Comparison of ENCODE assay signal across 7 cellular contexts in the genomic region with DNA sequence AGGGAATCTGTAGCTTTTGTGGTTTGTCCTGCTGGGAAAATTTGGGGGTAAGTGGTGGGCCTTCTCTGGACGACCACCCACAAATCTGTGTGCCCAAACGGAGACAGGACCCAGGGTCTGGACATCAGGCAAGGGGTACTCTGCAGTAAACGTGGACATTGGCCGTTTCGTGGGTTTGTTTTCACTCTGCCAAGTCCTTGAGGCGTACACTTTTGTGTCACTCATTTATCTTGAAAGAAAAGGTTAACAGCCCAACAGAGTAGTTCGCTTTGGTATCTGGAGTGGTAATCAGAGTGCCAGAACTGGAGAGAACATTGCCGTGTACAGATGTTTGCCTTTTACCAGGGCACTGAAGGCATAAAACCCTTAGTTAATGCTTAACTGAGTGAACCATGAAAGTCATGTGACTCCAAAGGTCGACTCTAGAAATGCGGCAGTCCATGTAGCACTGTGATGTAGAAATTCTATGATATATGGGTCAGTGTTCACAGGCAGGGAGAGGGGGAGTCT. TPM values are rescaled to one million over a fixed set of nuclear protein-coding genes. Genes with fewer than 3 reads are reported as not detected.
DNase-seq lines count a peak whose midpoint lies in the region; ATAC-seq and TF ChIP-seq lines count a peak whose summit lies in the region.
"Had no signal": no experiment of that assay in that cellular context is flagged by ENCODE, and none has a peak within 500 bp of the region (broad histone marks: within the 10 kb centered on the region; RNA-seq: fewer than 3 reads in every experiment).

No MANE protein-coding gene starts in this region.

- no peaks in the 10 kb centered on the region for H3K27me3 Mint-ChIP-seq in CD8-positive, alpha-beta memory T cell
- H3K27me3 Mint-ChIP-seq in endodermal cell (ENCODE audit: insufficient read depth), result no peaks in the 10 kb centered on the region

- peak overlapping the region; percentile 93 for H3K9ac ChIP-seq in endodermal cell (ENCODE audit: extremely low read depth, low read length, poor library complexity, severe bottlenecking)

- no peak for TF ChIP-seq CTCF in endodermal cell (conservative IDR thresholded peaks at IDR 0.05)

- H3K36me3 ChIP-seq in CD8-positive, alpha-beta memory T cell (ENCODE audit: insufficient read depth, low read length), result no peaks in the 10 kb centered on the region
- peaks cover 3% of the 10 kb centered on the region for H3K36me3 ChIP-seq in endodermal cell (ENCODE audit: control insufficient read depth, insufficient read depth, low read length)

- CTCF ChIA-PET in CD8-positive, alpha-beta memory T cell (lab: Charles Lee), result interaction anchor here (1.0 to 1.2 kb wide), 2 partner anchors 15 to 58 kb away, joined by 3 to 5 read pairs; a partner anchor contains a TSS

- peak in 2 of 5 donors; percentile 7 to 37 for DNase-seq in CD8-positive, alpha-beta memory T cell
- DNase-seq in Jurkat, Clone E6-1 (ENCODE audit: low read depth, low spot score), result peak; percentile 34
- DNase-seq in endodermal cell, result no peak
- peak; percentile 34 for DNase-seq in retina
- DNase-seq in middle frontal gyrus (ENCODE audit: extremely low spot score, low spot score), result no peak

- H3K4me3 Mint-ChIP-seq in CD8-positive, alpha-beta memory T cell, result peak overlapping the region; percentile 74 to 97 (median 94)
- H3K4me3 Mint-ChIP-seq in endodermal cell, result peak overlapping the region; percentile 94

- peaks cover 50% of the 10 kb centered on the region for H3K4me1 ChIP-seq in CD8-positive, alpha-beta memory T cell (ENCODE audit: insufficient read depth, low read length)
- peaks cover 7% of the 10 kb centered on the region for H3K4me1 ChIP-seq in endodermal cell (ENCODE audit: control insufficient read depth, insufficient read depth, low read length)

- H3K4me3 ChIP-seq in CD8-positive, alpha-beta memory T cell (ENCODE audit: low read length), result peak overlapping the region; percentile 84
- H3K4me3 ChIP-seq in Jurkat, Clone E6-1 (ENCODE audit: low read length), result peak overlapping the region; percentile 89
- peak overlapping the region; percentile 96 for H3K4me3 ChIP-seq in endodermal cell (ENCODE audit: low read length)

- H3K36me3 Mint-ChIP-seq in CD8-positive, alpha-beta memory T cell, result peaks cover 0 to 5% (median 0%) of the 10 kb centered on the region in 3 donors
- peaks cover 2% of the 10 kb centered on the region for H3K36me3 Mint-ChIP-seq in endodermal cell (ENCODE audit: low read depth)

- H3K9me3 Mint-ChIP-seq in CD8-positive, alpha-beta memory T cell, result no peaks in the 10 kb centered on the region
- H3K9me3 Mint-ChIP-seq in endodermal cell, result no peaks in the 10 kb centered on the region

- no peaks in the 10 kb centered on the region for H3K27me3 ChIP-seq in CD8-positive, alpha-beta memory T cell (ENCODE audit: insufficient read depth, low read length, poor library complexity, severe bottlenecking)
- H3K27me3 ChIP-seq in endodermal cell (ENCODE audit: control insufficient read depth, insufficient read depth, low read length, poor library complexity, severe bottlenecking), result no peaks in the 10 kb centered on the region

- WGBS in endodermal cell (ENCODE audit: insufficient coverage in 1 of 2, insufficient read length in 1 of 2), 2 experiments, result 32 to 40% methylated on average over 7 to 10 of the region's 10 CpGs

- no peak for ATAC-seq in GM21619 (IDR thresholded peaks at IDR 0.05; ENCODE audit: unreplicated experiment)

- H3K27ac Mint-ChIP-seq in CD8-positive, alpha-beta memory T cell, result peak overlapping the region; percentile 59 to 96 (median 86)
- H3K27ac Mint-ChIP-seq in endodermal cell, result peak overlapping the region; percentile 71

- peak overlapping the region; percentile 78 for H3K27ac ChIP-seq in CD8-positive, alpha-beta memory T cell (ENCODE audit: low read depth, low read length)
- peak overlapping the region; percentile 78 for H3K27ac ChIP-seq in endodermal cell (ENCODE audit: low read depth, low read length)

- no peaks in the 10 kb centered on the region for H3K9me3 ChIP-seq in CD8-positive, alpha-beta memory T cell (ENCODE audit: low read length)
- no peaks in the 10 kb centered on the region for H3K9me3 ChIP-seq in endodermal cell (ENCODE audit: control insufficient read depth, low read length)

- H3K4me1 Mint-ChIP-seq in CD8-positive, alpha-beta memory T cell, result peaks cover 47 to 67% (median 53%) of the 10 kb centered on the region in 3 donors
- H3K4me1 Mint-ChIP-seq in endodermal cell, result peaks cover 36% of the 10 kb centered on the region

- POLR2A ChIA-PET in CD8-positive, alpha-beta memory T cell (lab: Charles Lee), result no interaction called here

RNA-seq across cellular contexts. Expression of a gene that starts 15.4 kb away (rescaled TPM):
- total RNA-seq in CD8-positive, alpha-beta memory T cell, result 10 to 100 TPM; 33.1 to 33.9 TPM
- polyA plus RNA-seq in CD8-positive, alpha-beta memory T cell, result 65.5 TPM
- polyA plus RNA-seq in Jurkat, Clone E6-1 (2012; ENCODE audit: insufficient read depth, insufficient read length), result 38.6 TPM
- 10 to 100 TPM; 54.5 to 61.8 TPM for total RNA-seq in endodermal cell
- polyA plus RNA-seq in endodermal cell (2013, experiment 1 of 2), result 47.2 TPM
- 44.7 TPM for polyA plus RNA-seq in endodermal cell (2013, experiment 2 of 2)

RNA-seq across cellular contexts. Expression of a gene that starts 15.6 kb away (rescaled TPM):
- 1 to 10 TPM; 2.4 TPM for total RNA-seq in CD8-positive, alpha-beta memory T cell
- 1.3 TPM for polyA plus RNA-seq in CD8-positive, alpha-beta memory T cell
- polyA plus RNA-seq in Jurkat, Clone E6-1 (2012; ENCODE audit: insufficient read depth, insufficient read length), result 1.4 TPM
- 1 to 10 TPM; 2.0 to 3.1 TPM for total RNA-seq in endodermal cell
- polyA plus RNA-seq in endodermal cell (2013, experiment 1 of 2), result 2.4 TPM
- 2.2 TPM for polyA plus RNA-seq in endodermal cell (2013, experiment 2 of 2)

RNA-seq across cellular contexts. Expression of a gene that starts 36.4 kb away (rescaled TPM):
- not detected for total RNA-seq in CD8-positive, alpha-beta memory T cell
- polyA plus RNA-seq in CD8-positive, alpha-beta memory T cell, result not detected
- polyA plus RNA-seq in Jurkat, Clone E6-1 (2012; ENCODE audit: insufficient read depth, insufficient read length), result not detected
- total RNA-seq in endodermal cell, result not detected
- polyA plus RNA-seq in endodermal cell (2013, experiment 1 of 2), result not detected
- polyA plus RNA-seq in endodermal cell (2013, experiment 2 of 2), result not detected
- total RNA-seq: SK-MEL-5 had no signal

RNA-seq across cellular contexts. Expression of a gene that starts 41.9 kb away (rescaled TPM):
- 10 to 100 TPM; 15.1 to 17.8 TPM for total RNA-seq in CD8-positive, alpha-beta memory T cell
- polyA plus RNA-seq in CD8-positive, alpha-beta memory T cell, result 23.3 TPM
- polyA plus RNA-seq in Jurkat, Clone E6-1 (2012; ENCODE audit: insufficient read depth, insufficient read length), result 22.1 TPM
- 10 to 100 TPM; 27.4 to 36.8 TPM for total RNA-seq in endodermal cell
- polyA plus RNA-seq in endodermal cell (2013, experiment 1 of 2), result 34.2 TPM
- 22.5 TPM for polyA plus RNA-seq in endodermal cell (2013, experiment 2 of 2)

RNA-seq across cellular contexts. Expression of a gene that starts 57.9 kb away (rescaled TPM):
- total RNA-seq in CD8-positive, alpha-beta memory T cell, result 10 to 100 TPM; 11.4 to 12.3 TPM
- polyA plus RNA-seq in CD8-positive, alpha-beta memory T cell, result 18.8 TPM
- polyA plus RNA-seq in Jurkat, Clone E6-1 (2012; ENCODE audit: insufficient read depth, insufficient read length), result 12.5 TPM
- total RNA-seq in endodermal cell, result 10 to 100 TPM; 11.0 to 13.5 TPM
- 11.5 TPM for polyA plus RNA-seq in endodermal cell (2013, experiment 1 of 2)
- polyA plus RNA-seq in endodermal cell (2013, experiment 2 of 2), result 12.8 TPM

Comparison
In these comparisons a context has a peak if more than half of its experiments do, and no peak if none do; other contexts are left out.
1. DNase-seq: peak in Jurkat, Clone E6-1 (single experiment) and retina (single experiment); none in endodermal cell (single experiment) and middle frontal gyrus (single experiment).
2. Peak in every context shown above with its lines, with median percentiles within 50 percentile points of each other: H3K4me3 ChIP-seq.